ENCODE assay signal across 18 cellular contexts in genomic region chr14:94354638-94355185, GRCh38. TPM values are rescaled to one million over a fixed set of nuclear protein-coding genes. Genes with fewer than 3 reads are reported as not detected.
A peak's percentile ranks its signal among the peaks of the same experiment; 100 is the strongest.
DNase-seq lines count a peak whose midpoint lies in the region; ATAC-seq, FAIRE-seq and TF ChIP-seq lines count a peak whose summit lies in the region.
"Had no signal": no experiment of that assay in that cellular context is flagged by ENCODE, and none has a peak within 500 bp of the region (broad histone marks: within the 10 kb centered on the region; RNA-seq: fewer than 3 reads in every experiment).

No MANE protein-coding gene starts in this region.

- no peak for TF ChIP-seq EP300 in A549 (IDR thresholded peaks at IDR 0.05)

- CTCF ChIA-PET in A549 (lab: Yijun Ruan, JAX): interaction anchor here (0.6 to 3.5 kb wide), 8 partner anchors 8 to 380 kb away, joined by 3 to 24 read pairs (median 3); no protein-coding TSS in a partner anchor
- CTCF ChIA-PET in CD8-positive, alpha-beta T cell (lab: Charles Lee): no interaction called here

- H3K36me3 Mint-ChIP-seq in CD8-positive, alpha-beta T cell: no peaks in the 10 kb centered on the region
- H3K36me3 Mint-ChIP-seq: CD14-positive monocyte had no signal

- peaks cover 20% of the 10 kb centered on the region for H3K27me3 Mint-ChIP-seq in CD8-positive, alpha-beta T cell (ENCODE audit: low read depth)

- intact Hi-C loops in right lobe of liver (cut with DNase I): no loop called here
- intact Hi-C loops in CD8-positive, alpha-beta T cell (cut with DNase I, micrococcal nuclease): no loop called here

- H3K27me3 ChIP-seq in OCI-LY3 (ENCODE audit: low read depth, low read length): no peaks in the 10 kb centered on the region
- H3K27me3 ChIP-seq in right lobe of liver: no peaks in the 10 kb centered on the region
- H3K27me3 ChIP-seq in CD8-positive, alpha-beta T cell (ENCODE audit: insufficient read depth, low read length): no peaks in the 10 kb centered on the region
- H3K27me3 ChIP-seq: MG63 had no signal

- H3K9me3 ChIP-seq in A549 (no peaks in the 10 kb centered on the region), OCI-LY3 (ENCODE audit: insufficient read depth, low read length) (peaks cover 36% of the 10 kb centered on the region), right lobe of liver (no peaks in the 10 kb centered on the region)
- no peaks in the 10 kb centered on the region for H3K9me3 ChIP-seq in CD8-positive, alpha-beta T cell (ENCODE audit: low read length)
- H3K9me3 ChIP-seq: MG63 had no signal

- TF ChIP-seq CTCF in A549 (IDR thresholded peaks at IDR 0.05) (no peak), OCI-LY3 (IDR thresholded peaks at IDR 0.05; ENCODE audit: low read depth, low read length) (no peak), right lobe of liver (IDR thresholded peaks at IDR 0.05) (no peak)
- no peak for TF ChIP-seq CTCF in CD8-positive, alpha-beta T cell (IDR thresholded peaks at IDR 0.05)

- peaks cover 12% of the 10 kb centered on the region for H3K36me3 ChIP-seq in OCI-LY3 (replicated peaks; ENCODE audit: low read depth, low read length)
- no peaks in the 10 kb centered on the region for H3K36me3 ChIP-seq in right lobe of liver
- H3K36me3 ChIP-seq in CD8-positive, alpha-beta T cell (ENCODE audit: insufficient read depth, low read length): no peaks in the 10 kb centered on the region
- H3K36me3 ChIP-seq: MG63 had no signal

- 84% methylated on average over 3 of the region's 3 CpGs for WGBS in A549 (ENCODE audit: missing lambda C conversion rate)
- 73% methylated on average over 3 of the region's 3 CpGs for WGBS in right lobe of liver (ENCODE audit: insufficient coverage, low coverage, low lambda C conversion rate, missing lambda C conversion rate)

- H3K9me3 Mint-ChIP-seq in CD8-positive, alpha-beta T cell: peaks cover 3% of the 10 kb centered on the region

- POLR2A ChIA-PET in A549 (lab: Yijun Ruan, JAX): no interaction called here
- POLR2A ChIA-PET in CD8-positive, alpha-beta T cell (lab: Charles Lee): no interaction called here

- no peak overlapping the region for H3K4me3 ChIP-seq in A549
- H3K4me3 ChIP-seq in OCI-LY3 (ENCODE audit: low read length): peak overlapping the region; percentile 46
- H3K4me3 ChIP-seq in right lobe of liver: no peak overlapping the region
- H3K4me3 ChIP-seq in CD8-positive, alpha-beta T cell (ENCODE audit: low read depth, low read length): no peak overlapping the region
- H3K4me3 ChIP-seq: MG63 had no signal

- H3K27ac Mint-ChIP-seq in CD8-positive, alpha-beta T cell: no peak overlapping the region

- no peaks in the 10 kb centered on the region for H3K4me1 Mint-ChIP-seq in CD8-positive, alpha-beta T cell (ENCODE audit: low read depth)

- no peaks in the 10 kb centered on the region for H3K79me2 ChIP-seq in OCI-LY3 (ENCODE audit: low read length)

- TF ChIP-seq POLR2A in A549 (IDR thresholded peaks at IDR 0.05; ENCODE audit: low read length) (no peak), right lobe of liver (IDR thresholded peaks at IDR 0.05) (no peak)

- FAIRE-seq in A549 (lab: Jason Lieb, UNC): no peak

- H3K27ac ChIP-seq in A549 (no peak overlapping the region), OCI-LY3 (ENCODE audit: low read length) (peak overlapping the region; percentile 27), right lobe of liver (peak overlapping the region; percentile 23 to 34 (median 24))
- no peak overlapping the region for H3K27ac ChIP-seq in CD8-positive, alpha-beta T cell (ENCODE audit: low read depth, low read length)
- H3K27ac ChIP-seq: KMS-11 had no signal

- ATAC-seq in A549: no peak
- peak; percentile 39 for ATAC-seq in GM18511 (IDR thresholded peaks at IDR 0.05; ENCODE audit: unreplicated experiment)
- ATAC-seq in right lobe of liver: no peak
- no peak for ATAC-seq in CD8-positive, alpha-beta T cell
- no peak for ATAC-seq in HG03045 (IDR thresholded peaks at IDR 0.05; ENCODE audit: unreplicated experiment)
- ATAC-seq: Panc1 had no signal

- peak overlapping the region; percentile 72 for H3K4me2 ChIP-seq in A549
- peak overlapping the region; percentile 57 for H3K4me2 ChIP-seq in OCI-LY3 (ENCODE audit: low read length)
- H3K4me2 ChIP-seq: KMS-11 had no signal

- DNase-seq in A549 (ENCODE audit: low read depth in 1 of 2, low spot score in 1 of 2) (no peak), right lobe of liver (no peak)
- DNase-seq in CD8-positive, alpha-beta T cell: no peak
- no peak for DNase-seq in central memory CD4-positive, alpha-beta T cell
- DNase-seq: COR-L47, MG63, NCI-H146, NCI-H2107, NCI-H226 had no signal

- H3K4me3 Mint-ChIP-seq in CD8-positive, alpha-beta T cell: no peak overlapping the region

- no peak overlapping the region; the same call in 1 of the 2 replicates for H3K9ac ChIP-seq in OCI-LY3 (ENCODE audit: low read length)
- H3K9ac ChIP-seq: KMS-11 had no signal

- TF ChIP-seq RAD21 in A549 (conservative IDR thresholded peaks at IDR 0.05 in 1 of 2, IDR thresholded peaks at IDR 0.05 in 1 of 2): no peak

- no peaks in the 10 kb centered on the region for H4K20me1 ChIP-seq in OCI-LY3 (ENCODE audit: insufficient read depth, low read length)

- H3K4me1 ChIP-seq in A549: peaks cover 13% of the 10 kb centered on the region; the same call in 2 of the 3 replicates
- peaks cover 25% of the 10 kb centered on the region for H3K4me1 ChIP-seq in OCI-LY3 (ENCODE audit: low read length)
- peaks cover 0 to 14% (median 7%) of the 10 kb centered on the region in 4 donors for H3K4me1 ChIP-seq in right lobe of liver
- no peaks in the 10 kb centered on the region for H3K4me1 ChIP-seq in CD8-positive, alpha-beta T cell (ENCODE audit: insufficient read depth, low read length)

- peak overlapping the region; percentile 26; the same call in 1 of the 2 replicates for H2AFZ ChIP-seq in OCI-LY3 (ENCODE audit: low read depth, low read length)

TF ChIP-seq in A549, 52 proteins besides CTCF, POLR2A, EP300 and RAD21:
- TF ChIP-seq SMC3 (IDR thresholded peaks at IDR 0.05): no peak
- TF ChIP-seq GATA3 (IDR thresholded peaks at IDR 0.05; ENCODE audit: borderline replicate concordance): no peak
- no peak for TF ChIP-seq ZNF302 (CRISPR knock-in tag; IDR thresholded peaks at IDR 0.05)
- TF ChIP-seq FOSB (CRISPR knock-in tag; IDR thresholded peaks at IDR 0.05): no peak
- TF ChIP-seq, protein P1, sequence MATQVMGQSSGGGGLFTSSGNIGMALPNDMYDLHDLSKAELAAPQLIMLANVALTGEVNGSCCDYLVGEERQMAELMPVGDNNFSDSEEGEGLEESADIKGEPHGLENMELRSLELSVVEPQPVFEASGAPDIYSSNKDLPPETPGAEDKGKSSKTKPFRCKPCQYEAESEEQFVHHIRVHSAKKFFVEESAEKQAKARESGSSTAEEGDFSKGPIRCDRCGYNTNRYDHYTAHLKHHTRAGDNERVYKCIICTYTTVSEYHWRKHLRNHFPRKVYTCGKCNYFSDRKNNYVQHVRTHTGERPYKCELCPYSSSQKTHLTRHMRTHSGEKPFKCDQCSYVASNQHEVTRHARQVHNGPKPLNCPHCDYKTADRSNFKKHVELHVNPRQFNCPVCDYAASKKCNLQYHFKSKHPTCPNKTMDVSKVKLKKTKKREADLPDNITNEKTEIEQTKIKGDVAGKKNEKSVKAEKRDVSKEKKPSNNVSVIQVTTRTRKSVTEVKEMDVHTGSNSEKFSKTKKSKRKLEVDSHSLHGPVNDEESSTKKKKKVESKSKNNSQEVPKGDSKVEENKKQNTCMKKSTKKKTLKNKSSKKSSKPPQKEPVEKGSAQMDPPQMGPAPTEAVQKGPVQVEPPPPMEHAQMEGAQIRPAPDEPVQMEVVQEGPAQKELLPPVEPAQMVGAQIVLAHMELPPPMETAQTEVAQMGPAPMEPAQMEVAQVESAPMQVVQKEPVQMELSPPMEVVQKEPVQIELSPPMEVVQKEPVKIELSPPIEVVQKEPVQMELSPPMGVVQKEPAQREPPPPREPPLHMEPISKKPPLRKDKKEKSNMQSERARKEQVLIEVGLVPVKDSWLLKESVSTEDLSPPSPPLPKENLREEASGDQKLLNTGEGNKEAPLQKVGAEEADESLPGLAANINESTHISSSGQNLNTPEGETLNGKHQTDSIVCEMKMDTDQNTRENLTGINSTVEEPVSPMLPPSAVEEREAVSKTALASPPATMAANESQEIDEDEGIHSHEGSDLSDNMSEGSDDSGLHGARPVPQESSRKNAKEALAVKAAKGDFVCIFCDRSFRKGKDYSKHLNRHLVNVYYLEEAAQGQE (IDR thresholded peaks at IDR 0.05): no peak
- TF ChIP-seq, protein P2, sequence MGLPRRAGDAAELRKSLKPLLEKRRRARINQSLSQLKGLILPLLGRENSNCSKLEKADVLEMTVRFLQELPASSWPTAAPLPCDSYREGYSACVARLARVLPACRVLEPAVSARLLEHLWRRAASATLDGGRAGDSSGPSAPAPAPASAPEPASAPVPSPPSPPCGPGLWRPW (IDR thresholded peaks at IDR 0.05): no peak
TF ChIP-seq in A549: peak in this region for 0.

RNA-seq across cellular contexts. Expression of gene SERPINA2, which starts 11.8 kb away (rescaled TPM):
- polyA plus RNA-seq in A549 (2011; rRNA removed): not detected in 2 replicates
- not detected in 2 replicates for polyA plus RNA-seq in A549 (2012; cell fraction: cytosol; rRNA removed)
- not detected in 2 replicates for polyA plus RNA-seq in A549 (2012; cell fraction: nucleus; rRNA removed)
- not detected in 3 replicates for polyA plus RNA-seq in A549 (2017; fragmentation: RNase III; extraction: RNeasy Plus Mini Kit Qiagen cat#74134 plus additional on column Dnase treatment)
- not detected in 2 replicates for polyA minus RNA-seq in A549 (2011; rRNA and poly(A)+ RNA removed)
- total RNA-seq in right lobe of liver: not detected
- not detected for total RNA-seq in CD8-positive, alpha-beta T cell
- total RNA-seq: A673, Daoy, SK-MEL-5 had no signal
- polyA plus RNA-seq: CD14-positive monocyte had no signal

RNA-seq across cellular contexts. Expression of gene SERPINA6, which starts 31.6 kb away (rescaled TPM):
- polyA plus RNA-seq in A549 (2011; rRNA removed) (1.8 and 3.3 TPM in 2 replicates), A549 (2017; fragmentation: RNase III; extraction: RNeasy Plus Mini Kit Qiagen cat#74134 plus additional on column Dnase treatment) (0.38 to 0.43 TPM (median 0.43 TPM) in 3 replicates)
- 0.44 and 0.53 TPM in 2 replicates for polyA plus RNA-seq in A549 (2012; cell fraction: cytosol; rRNA removed)
- polyA plus RNA-seq in A549 (2012; cell fraction: nucleus; rRNA removed): 0.62 and 0.68 TPM in 2 replicates
- polyA minus RNA-seq in A549 (2011; rRNA and poly(A)+ RNA removed): 1.9 and 3.3 TPM in 2 replicates
- total RNA-seq in right lobe of liver: 100 to 1,000 TPM; 185 to 407 (median 236) TPM
- not detected for total RNA-seq in CD8-positive, alpha-beta T cell
- total RNA-seq: A673, SK-MEL-5 had no signal
- polyA plus RNA-seq: CD14-positive monocyte had no signal

RNA-seq across cellular contexts. Expression of gene SERPINA1, which starts 33.7 kb away (rescaled TPM):
- 2.2 and 4.1 TPM in 2 replicates for polyA plus RNA-seq in A549 (2011; rRNA removed)
- 0.12 and 0.19 TPM in 2 replicates for polyA plus RNA-seq in A549 (2012; cell fraction: cytosol; rRNA removed)
- 0.13 and 0.48 TPM in 2 replicates for polyA plus RNA-seq in A549 (2012; cell fraction: nucleus; rRNA removed)
- 0.24 to 0.34 TPM (median 0.26 TPM) in 3 replicates for polyA plus RNA-seq in A549 (2017; fragmentation: RNase III; extraction: RNeasy Plus Mini Kit Qiagen cat#74134 plus additional on column Dnase treatment)
- 0.58 and 2.4 TPM in 2 replicates for polyA minus RNA-seq in A549 (2011; rRNA and poly(A)+ RNA removed)
- total RNA-seq in right lobe of liver: over 10,000 TPM; 18,575 to 39,670 (median 31,917) TPM
- under 1 TPM; 0.35 to 0.42 TPM for total RNA-seq in CD8-positive, alpha-beta T cell
- total RNA-seq: A673 had no signal

Comparison
In these comparisons a context has a peak if more than half of its experiments do, and no peak if none do; other contexts are left out.
1. H3K27ac ChIP-seq: peak in OCI-LY3 (single experiment) and right lobe of liver (3 of 3); none in A549 (0 of 2) and CD8-positive, alpha-beta T cell (single experiment).
2. RNA of gene SERPINA6, which starts 31.6 kb away (total RNA-seq): 185 to 407 TPM in right lobe of liver; not detected in CD8-positive, alpha-beta T cell; every median in the first group is over 100 times any median in the second.
3. RNA of gene SERPINA1, which starts 33.7 kb away (total RNA-seq): 18,575 to 39,670 TPM in right lobe of liver; 0.35 to 0.42 TPM in CD8-positive, alpha-beta T cell; every median in the first group is over 1,000 times any median in the second.